In the genomic region with DNA sequence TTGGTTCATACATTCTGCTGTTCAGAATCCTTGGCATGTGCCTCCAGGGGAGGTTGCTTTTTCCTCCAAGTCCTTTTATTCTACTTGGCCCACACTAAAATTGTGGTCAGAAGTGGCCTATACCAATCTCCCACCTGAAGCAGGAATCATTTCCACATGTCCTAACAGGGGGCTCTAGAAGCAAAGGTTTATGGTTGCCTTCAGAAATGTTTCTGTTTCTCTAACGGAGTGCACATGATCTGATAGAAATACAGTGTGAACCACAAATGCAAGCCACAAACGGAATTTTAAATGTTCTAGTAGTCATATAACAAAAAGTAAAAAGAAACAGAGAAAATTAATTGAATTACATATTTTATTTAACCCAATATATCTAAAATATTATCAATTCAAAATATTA, we compare ENCODE assay signal across 20 cellular contexts. TPM values are rescaled to one million over a fixed set of nuclear protein-coding genes. Genes with fewer than 3 reads are reported as not detected.
A peak's percentile ranks its signal among the peaks of the same experiment; 100 is the strongest.
DNase-seq lines count a peak whose midpoint lies in the region; ATAC-seq and TF ChIP-seq lines count a peak whose summit lies in the region.
"Had no signal": no experiment of that assay in that cellular context is flagged by ENCODE, and none has a peak within 500 bp of the region (broad histone marks: within the 10 kb centered on the region; RNA-seq: fewer than 3 reads in every experiment).

No MANE protein-coding gene starts in this region.

- H3K9me3 Mint-ChIP-seq in activated naive CD4-positive, alpha-beta T cell treated with anti-CD3 and anti-CD28 coated beads, Interleukin-2, amount 50 U/mL, for 24 hours = peaks cover 20% of the 10 kb centered on the region
- H3K9me3 Mint-ChIP-seq in activated T-helper 1 cell treated with anti-CD3 and anti-CD28 coated beads, Interleukin-12 subunit alpha, Interleukin-12 subunit beta, Interleukin-2, Interleukin-4 antibody, amounts not matched to agents 30 ng/mL and 10 ng/mL and 1 ng/mL, durations not matched to agents 14 hours and 24 hours and 36 hours = peaks cover 17% of the 10 kb centered on the region

- no peak for DNase-seq in activated naive CD4-positive, alpha-beta T cell treated with Interleukin-2 at 50 U/mL for 16 hours
- DNase-seq in activated T-helper 1 cell treated with anti-CD3 and anti-CD28 coated beads, Interleukin-12 subunit alpha, Interleukin-12 subunit beta, Interleukin-2, Interleukin-4 antibody, amounts not matched to agents 30 ng/mL and 10 ng/mL and 1 ng/mL, durations not matched to agents 14 hours and 24 hours and 36 hours (ENCODE audit: low spot score) = no peak
- DNase-seq in fibroblast of villous mesenchyme (ENCODE audit: low read depth) = no peak
- no peak for DNase-seq in transverse colon
- DNase-seq in NCI-H187 (lab: John Stamatoyannopoulos, UW) = no peak
- DNase-seq in H4 (ENCODE audit: low spot score) = no peak
- DNase-seq: activated gamma-delta T cell; DMS153; effector CD4-positive, alpha-beta T cell; foreskin keratinocyte; NCI-H69; stimulated activated CD4-positive, alpha-beta T cell treated with anti-CD3 and anti-CD28 coated beads, Interleukin-2, amount 100 ng/mL, for 48 hours; stimulated activated CD8-positive, alpha-beta memory T cell treated with anti-CD3 and anti-CD28 coated beads, Interleukin-4, amount 100 ng/mL, for 48 hours; upper lobe of left lung had no signal

- H3K27ac Mint-ChIP-seq in activated naive CD4-positive, alpha-beta T cell treated with anti-CD3 and anti-CD28 coated beads, Interleukin-2, amount 50 U/mL, for 24 hours = no peak overlapping the region
- H3K27ac Mint-ChIP-seq in activated T-helper 1 cell treated with anti-CD3 and anti-CD28 coated beads, Interleukin-12 subunit alpha, Interleukin-12 subunit beta, Interleukin-2, Interleukin-4 antibody, amounts not matched to agents 30 ng/mL and 10 ng/mL and 1 ng/mL, durations not matched to agents 14 hours and 24 hours and 36 hours = peak overlapping the region; percentile 85
- H3K27ac Mint-ChIP-seq: nephron had no signal

- intact Hi-C loops in activated T-helper 1 cell treated with anti-CD3 and anti-CD28 coated beads, Interleukin-12 subunit alpha, Interleukin-12 subunit beta, Interleukin-2, Interleukin-4 antibody, amounts not matched to agents 30 ng/mL and 10 ng/mL and 1 ng/mL, durations not matched to agents 14 hours and 24 hours and 36 hours (cut with micrococcal nuclease) = loop anchor here (1.0 to 10.0 kb wide), 4 partner anchors 9 to 877 kb away; partner anchors contain the start of gene ERO1A
- intact Hi-C loops in transverse colon (cut with DNase I; ENCODE audit: low total_unique reads) = no loop called here

- H3K4me1 Mint-ChIP-seq in activated naive CD4-positive, alpha-beta T cell treated with anti-CD3 and anti-CD28 coated beads, Interleukin-2, amount 50 U/mL, for 24 hours = peaks cover 67% of the 10 kb centered on the region
- peaks cover 69% of the 10 kb centered on the region for H3K4me1 Mint-ChIP-seq in activated T-helper 1 cell treated with anti-CD3 and anti-CD28 coated beads, Interleukin-12 subunit alpha, Interleukin-12 subunit beta, Interleukin-2, Interleukin-4 antibody, amounts not matched to agents 30 ng/mL and 10 ng/mL and 1 ng/mL, durations not matched to agents 14 hours and 24 hours and 36 hours (ENCODE audit: low read depth)

- no peaks in the 10 kb centered on the region for H3K36me3 ChIP-seq in transverse colon
- H3K36me3 ChIP-seq: upper lobe of left lung had no signal

- no peak for TF ChIP-seq POLR2A in transverse colon (IDR thresholded peaks at IDR 0.05)

- H3K27me3 ChIP-seq in transverse colon = peaks cover 6% of the 10 kb centered on the region
- H3K27me3 ChIP-seq: upper lobe of left lung had no signal

- peak overlapping the region; percentile 95 for H3K4me3 ChIP-seq in fibroblast of villous mesenchyme (ENCODE audit: low read depth, low read length)
- H3K4me3 ChIP-seq in transverse colon = peak overlapping the region in 2 of 4 donors; percentile 2 to 67
- H3K4me3 ChIP-seq: GM23248 had no signal

- peaks cover 0 to 15% (median 10%) of the 10 kb centered on the region in 4 donors for H3K4me1 ChIP-seq in transverse colon
- H3K4me1 ChIP-seq: foreskin keratinocyte had no signal

- TF ChIP-seq CTCF in fibroblast of villous mesenchyme (IDR thresholded peaks at IDR 0.05; ENCODE audit: insufficient read depth, low read depth, low read length) = no peak
- TF ChIP-seq CTCF in transverse colon (IDR thresholded peaks at IDR 0.05) = no peak

- H3K9me3 ChIP-seq in transverse colon = peaks cover 0 to 9% of the 10 kb centered on the region in 2 donors

- H3K4me3 Mint-ChIP-seq in activated naive CD4-positive, alpha-beta T cell treated with anti-CD3 and anti-CD28 coated beads, Interleukin-2, amount 50 U/mL, for 24 hours = peak overlapping the region; percentile 95
- H3K4me3 Mint-ChIP-seq in activated T-helper 1 cell treated with anti-CD3 and anti-CD28 coated beads, Interleukin-12 subunit alpha, Interleukin-12 subunit beta, Interleukin-2, Interleukin-4 antibody, amounts not matched to agents 30 ng/mL and 10 ng/mL and 1 ng/mL, durations not matched to agents 14 hours and 24 hours and 36 hours = peak overlapping the region; percentile 98

- peak overlapping the region; percentile 74 to 83 (median 82) for H3K27ac ChIP-seq in transverse colon
- H3K27ac ChIP-seq: foreskin keratinocyte, GM23248, upper lobe of left lung had no signal

- no peak for ATAC-seq in GM18858 (IDR thresholded peaks at IDR 0.05; ENCODE audit: unreplicated experiment)
- ATAC-seq: foreskin keratinocyte had no signal

- in situ Hi-C loops in transverse colon (cut with MboI; ENCODE audit: low pct_ligation_motif_present in 1 of 4, low pct_unique_long_range_greater_than_20kb in 1 of 4, low sequenced_read_pairs in 3 of 4) = no loop called here

- H3K27me3 Mint-ChIP-seq in activated naive CD4-positive, alpha-beta T cell treated with anti-CD3 and anti-CD28 coated beads, Interleukin-2, amount 50 U/mL, for 24 hours = peaks cover 3% of the 10 kb centered on the region
- peaks cover 1% of the 10 kb centered on the region for H3K27me3 Mint-ChIP-seq in activated T-helper 1 cell treated with anti-CD3 and anti-CD28 coated beads, Interleukin-12 subunit alpha, Interleukin-12 subunit beta, Interleukin-2, Interleukin-4 antibody, amounts not matched to agents 30 ng/mL and 10 ng/mL and 1 ng/mL, durations not matched to agents 14 hours and 24 hours and 36 hours (ENCODE audit: insufficient read depth)

- TF ChIP-seq EP300 in transverse colon (IDR thresholded peaks at IDR 0.05; ENCODE audit: low read depth) = no peak

- peaks cover 23% of the 10 kb centered on the region for H3K36me3 Mint-ChIP-seq in activated naive CD4-positive, alpha-beta T cell treated with anti-CD3 and anti-CD28 coated beads, Interleukin-2, amount 50 U/mL, for 24 hours
- peaks cover 79% of the 10 kb centered on the region for H3K36me3 Mint-ChIP-seq in activated T-helper 1 cell treated with anti-CD3 and anti-CD28 coated beads, Interleukin-12 subunit alpha, Interleukin-12 subunit beta, Interleukin-2, Interleukin-4 antibody, amounts not matched to agents 30 ng/mL and 10 ng/mL and 1 ng/mL, durations not matched to agents 14 hours and 24 hours and 36 hours (ENCODE audit: low read depth)

- 64 to 77% methylated on average over 1 to 2 of the region's 2 CpGs for WGBS in transverse colon (ENCODE audit: low coverage in 1 of 2), 2 donors

RNA-seq across cellular contexts. Expression of gene PTGER2, which starts 3.9 kb away (rescaled TPM):
- total RNA-seq in activated T-helper 1 cell treated with anti-CD3 and anti-CD28 coated beads, Interleukin-12 subunit alpha, Interleukin-12 subunit beta, Interleukin-2, Interleukin-4 antibody, amounts not matched to agents 30 ng/mL and 10 ng/mL and 1 ng/mL, durations not matched to agents 14 hours and 24 hours and 36 hours = 67.4 and 67.9 TPM in 2 replicates
- total RNA-seq in fibroblast of villous mesenchyme (1.3 and 5.2 TPM in 2 replicates), transverse colon (1 to 10 TPM; 1.1 to 9.4 (median 4.9) TPM)
- 3.7 and 5.7 TPM in 2 replicates for total RNA-seq in H4 (2014; rRNA removed; shearing (Covaris generic))

RNA-seq across cellular contexts. Expression of gene PTGDR, which starts 50.6 kb away (rescaled TPM):
- not detected in 2 replicates for total RNA-seq in activated T-helper 1 cell treated with anti-CD3 and anti-CD28 coated beads, Interleukin-12 subunit alpha, Interleukin-12 subunit beta, Interleukin-2, Interleukin-4 antibody, amounts not matched to agents 30 ng/mL and 10 ng/mL and 1 ng/mL, durations not matched to agents 14 hours and 24 hours and 36 hours
- total RNA-seq in fibroblast of villous mesenchyme = 0.32 TPM in 1 of 2 replicates, not detected in the other
- total RNA-seq in transverse colon = 10 to 100 TPM; 12.3 to 30.1 (median 28.3) TPM
- not detected in 2 replicates for total RNA-seq in H4 (2014; rRNA removed; shearing (Covaris generic))
- total RNA-seq: bronchial epithelial cell, foreskin keratinocyte, GM23248, renal cortical epithelial cell had no signal

Comparison
In these comparisons a context has a peak if more than half of its experiments do, and no peak if none do; other contexts are left out.
1. RNA of gene PTGDR, which starts 50.6 kb away (total RNA-seq): 12.3 to 30.1 TPM in transverse colon; not detected in activated T-helper 1 cell treated with anti-CD3 and anti-CD28 coated beads, Interleukin-12 subunit alpha, Interleukin-12 subunit beta, Interleukin-2, Interleukin-4 antibody, amounts not matched to agents 30 ng/mL and 10 ng/mL and 1 ng/mL, durations not matched to agents 14 hours and 24 hours and 36 hours, 0.32 TPM in fibroblast of villous mesenchyme and not detected in H4; every median in the first group is over 10 times any median in the second.